ENCODE assay signal across 10 cellular contexts in genomic region chr5:16937023-16937379, GRCh38. TPM values are rescaled to one million over a fixed set of nuclear protein-coding genes. Genes with fewer than 3 reads are reported as not detected.
A peak's percentile ranks its signal among the peaks of the same experiment; 100 is the strongest.
DNase-seq lines count a peak whose midpoint lies in the region; ATAC-seq and TF ChIP-seq lines count a peak whose summit lies in the region.
"Had no signal": no experiment of that assay in that cellular context is flagged by ENCODE, and none has a peak within 500 bp of the region (broad histone marks: within the 10 kb centered on the region; RNA-seq: fewer than 3 reads in every experiment).

No MANE protein-coding gene starts in this region.

- peaks cover 31% of the 10 kb centered on the region for H3K4me1 Mint-ChIP-seq in chondrocyte (ENCODE audit: low read depth)
- H3K4me1 Mint-ChIP-seq in naive B cell = peaks cover 13 to 30% (median 14%) of the 10 kb centered on the region in 3 donors

- peak overlapping the region; percentile 84 for H3K4me3 Mint-ChIP-seq in chondrocyte (ENCODE audit: unreplicated experiment)
- H3K4me3 Mint-ChIP-seq in naive B cell = peak overlapping the region; percentile 40 to 84 (median 80)

- H3K9me3 ChIP-seq in HUES48 (ENCODE audit: control insufficient read depth, insufficient read depth, low read length) = no peaks in the 10 kb centered on the region

- H3K36me3 ChIP-seq in HUES48 (ENCODE audit: control insufficient read depth, insufficient read depth, low read length) = no peaks in the 10 kb centered on the region; the same call in 1 of the 2 replicates

- no peaks in the 10 kb centered on the region for H3K36me3 Mint-ChIP-seq in chondrocyte (ENCODE audit: low read depth)
- no peaks in the 10 kb centered on the region for H3K36me3 Mint-ChIP-seq in naive B cell
- H3K36me3 Mint-ChIP-seq: IgD-negative memory B cell had no signal

- ATAC-seq in naive B cell (ENCODE audit: low read depth in 2 of 2) (no peak), GM19324 (IDR thresholded peaks at IDR 0.05; ENCODE audit: low FRiP score, unreplicated experiment) (no peak), GM18517 (IDR thresholded peaks at IDR 0.05; ENCODE audit: unreplicated experiment) (no peak)

- DNase-seq in AG10803 (ENCODE audit: low read depth) (no peak), chondrocyte (ENCODE audit: low spot score) (no peak), naive B cell (no peak), KG1 (lab: John Stamatoyannopoulos, UW) (no peak)
- DNase-seq in activated CD8-positive, alpha-beta memory T cell treated with anti-CD3 and anti-CD28 coated beads, Interleukin-2, amount 50 U/mL, for 48 hours = no peak
- DNase-seq: stimulated activated CD4-positive, alpha-beta T cell treated with anti-CD3 and anti-CD28 coated beads, Interleukin-4, amount 100 ng/mL, for 24 hours had no signal

- H3K4me1 ChIP-seq in HUES48 (ENCODE audit: control insufficient read depth, insufficient read depth, low read length) = peaks cover 26% of the 10 kb centered on the region

- no peak overlapping the region for H3K27ac ChIP-seq in HUES48 (ENCODE audit: low read depth, low read length)

- 0 out of 2 replicates have a peak overlapping the region, but pooled peaks have one; percentile 56 for H3K9ac ChIP-seq in HUES48 (ENCODE audit: low read depth, low read length)

- H3K27ac Mint-ChIP-seq in chondrocyte (ENCODE audit: unreplicated experiment) (no peak overlapping the region), naive B cell (no peak overlapping the region)
- H3K27ac Mint-ChIP-seq: IgD-negative memory B cell had no signal

- H3K9me3 Mint-ChIP-seq in chondrocyte (ENCODE audit: low read depth) (no peaks in the 10 kb centered on the region), naive B cell (peaks cover 0 to 33% (median 5%) of the 10 kb centered on the region in 7 donors)

- peaks cover 22% of the 10 kb centered on the region for H3K27me3 Mint-ChIP-seq in chondrocyte (ENCODE audit: low read depth)
- H3K27me3 Mint-ChIP-seq in naive B cell = peaks cover 51 to 66% (median 57%) of the 10 kb centered on the region in 3 donors

- H3K27me3 ChIP-seq in HUES48 (ENCODE audit: control insufficient read depth, insufficient read depth, low read length) = peaks cover 48% of the 10 kb centered on the region

- TF ChIP-seq CTCF in AG10803 (conservative IDR thresholded peaks at IDR 0.05; ENCODE audit: low read length) (no peak), chondrocyte (IDR thresholded peaks at IDR 0.05) (no peak)

- peak overlapping the region; percentile 84 for H3K4me3 ChIP-seq in AG10803 (ENCODE audit: low read length)
- peak overlapping the region; percentile 97 for H3K4me3 ChIP-seq in HUES48 (ENCODE audit: low read depth, low read length)

RNA-seq across cellular contexts. Expression of gene MYO10, which starts 0.9 kb away (rescaled TPM):
- 51.9 to 55.4 TPM (median 54.5 TPM) in 3 replicates for total RNA-seq in chondrocyte
- polyA plus RNA-seq in naive B cell (ENCODE audit: low read depth in 6 of 6) = under 1 TPM in 2 of 6 donors, not detected in 4; 0.03 to 0.87 TPM
- polyA plus RNA-seq: IgD-negative memory B cell had no signal
